ENCODE assay signal across 1 cellular context in genomic region chr20:56778765-56779195, GRCh38.
TF ChIP-seq lines count a peak whose summit lies in the region.

No MANE protein-coding gene starts in this region.

TF ChIP-seq in HepG2, 621 proteins besides CTCF, POLR2A, EP300 and RAD21 (continued from another document):
- no peak for TF ChIP-seq ATF1 (CRISPR knock-in tag; IDR thresholded peaks at IDR 0.05)
- TF ChIP-seq ELK4 (CRISPR knock-in tag; IDR thresholded peaks at IDR 0.05; ENCODE audit: borderline replicate concordance), result no peak
- no peak for TF ChIP-seq ZNF772 (CRISPR knock-in tag; IDR thresholded peaks at IDR 0.05)
